1 cellular context compared by ENCODE assay signal in the genomic region with DNA sequence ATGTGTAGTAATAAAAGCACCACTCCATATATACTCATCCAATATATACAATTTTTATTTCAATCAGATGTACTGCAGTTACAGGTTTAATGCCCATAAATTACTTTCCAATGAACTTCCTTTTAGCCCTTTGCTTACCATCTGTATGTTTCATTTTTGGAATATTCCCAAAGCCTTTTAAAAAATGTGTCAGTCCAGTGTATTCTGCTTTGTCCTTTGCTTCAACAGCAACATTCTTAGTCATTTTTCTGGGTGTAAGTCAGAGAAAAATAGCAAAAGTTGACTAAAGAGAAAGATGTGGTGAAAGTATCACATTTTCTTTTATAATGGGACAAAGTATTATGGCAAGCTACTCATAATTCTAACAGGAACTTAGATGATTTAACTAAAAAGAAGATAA.
TF ChIP-seq lines count a peak whose summit lies in the region.

No MANE protein-coding gene starts in this region.

TF ChIP-seq in GM23338, 12 proteins besides CTCF, POLR2A, EP300 and RAD21 (continued from another document):
- TF ChIP-seq, protein P1, sequence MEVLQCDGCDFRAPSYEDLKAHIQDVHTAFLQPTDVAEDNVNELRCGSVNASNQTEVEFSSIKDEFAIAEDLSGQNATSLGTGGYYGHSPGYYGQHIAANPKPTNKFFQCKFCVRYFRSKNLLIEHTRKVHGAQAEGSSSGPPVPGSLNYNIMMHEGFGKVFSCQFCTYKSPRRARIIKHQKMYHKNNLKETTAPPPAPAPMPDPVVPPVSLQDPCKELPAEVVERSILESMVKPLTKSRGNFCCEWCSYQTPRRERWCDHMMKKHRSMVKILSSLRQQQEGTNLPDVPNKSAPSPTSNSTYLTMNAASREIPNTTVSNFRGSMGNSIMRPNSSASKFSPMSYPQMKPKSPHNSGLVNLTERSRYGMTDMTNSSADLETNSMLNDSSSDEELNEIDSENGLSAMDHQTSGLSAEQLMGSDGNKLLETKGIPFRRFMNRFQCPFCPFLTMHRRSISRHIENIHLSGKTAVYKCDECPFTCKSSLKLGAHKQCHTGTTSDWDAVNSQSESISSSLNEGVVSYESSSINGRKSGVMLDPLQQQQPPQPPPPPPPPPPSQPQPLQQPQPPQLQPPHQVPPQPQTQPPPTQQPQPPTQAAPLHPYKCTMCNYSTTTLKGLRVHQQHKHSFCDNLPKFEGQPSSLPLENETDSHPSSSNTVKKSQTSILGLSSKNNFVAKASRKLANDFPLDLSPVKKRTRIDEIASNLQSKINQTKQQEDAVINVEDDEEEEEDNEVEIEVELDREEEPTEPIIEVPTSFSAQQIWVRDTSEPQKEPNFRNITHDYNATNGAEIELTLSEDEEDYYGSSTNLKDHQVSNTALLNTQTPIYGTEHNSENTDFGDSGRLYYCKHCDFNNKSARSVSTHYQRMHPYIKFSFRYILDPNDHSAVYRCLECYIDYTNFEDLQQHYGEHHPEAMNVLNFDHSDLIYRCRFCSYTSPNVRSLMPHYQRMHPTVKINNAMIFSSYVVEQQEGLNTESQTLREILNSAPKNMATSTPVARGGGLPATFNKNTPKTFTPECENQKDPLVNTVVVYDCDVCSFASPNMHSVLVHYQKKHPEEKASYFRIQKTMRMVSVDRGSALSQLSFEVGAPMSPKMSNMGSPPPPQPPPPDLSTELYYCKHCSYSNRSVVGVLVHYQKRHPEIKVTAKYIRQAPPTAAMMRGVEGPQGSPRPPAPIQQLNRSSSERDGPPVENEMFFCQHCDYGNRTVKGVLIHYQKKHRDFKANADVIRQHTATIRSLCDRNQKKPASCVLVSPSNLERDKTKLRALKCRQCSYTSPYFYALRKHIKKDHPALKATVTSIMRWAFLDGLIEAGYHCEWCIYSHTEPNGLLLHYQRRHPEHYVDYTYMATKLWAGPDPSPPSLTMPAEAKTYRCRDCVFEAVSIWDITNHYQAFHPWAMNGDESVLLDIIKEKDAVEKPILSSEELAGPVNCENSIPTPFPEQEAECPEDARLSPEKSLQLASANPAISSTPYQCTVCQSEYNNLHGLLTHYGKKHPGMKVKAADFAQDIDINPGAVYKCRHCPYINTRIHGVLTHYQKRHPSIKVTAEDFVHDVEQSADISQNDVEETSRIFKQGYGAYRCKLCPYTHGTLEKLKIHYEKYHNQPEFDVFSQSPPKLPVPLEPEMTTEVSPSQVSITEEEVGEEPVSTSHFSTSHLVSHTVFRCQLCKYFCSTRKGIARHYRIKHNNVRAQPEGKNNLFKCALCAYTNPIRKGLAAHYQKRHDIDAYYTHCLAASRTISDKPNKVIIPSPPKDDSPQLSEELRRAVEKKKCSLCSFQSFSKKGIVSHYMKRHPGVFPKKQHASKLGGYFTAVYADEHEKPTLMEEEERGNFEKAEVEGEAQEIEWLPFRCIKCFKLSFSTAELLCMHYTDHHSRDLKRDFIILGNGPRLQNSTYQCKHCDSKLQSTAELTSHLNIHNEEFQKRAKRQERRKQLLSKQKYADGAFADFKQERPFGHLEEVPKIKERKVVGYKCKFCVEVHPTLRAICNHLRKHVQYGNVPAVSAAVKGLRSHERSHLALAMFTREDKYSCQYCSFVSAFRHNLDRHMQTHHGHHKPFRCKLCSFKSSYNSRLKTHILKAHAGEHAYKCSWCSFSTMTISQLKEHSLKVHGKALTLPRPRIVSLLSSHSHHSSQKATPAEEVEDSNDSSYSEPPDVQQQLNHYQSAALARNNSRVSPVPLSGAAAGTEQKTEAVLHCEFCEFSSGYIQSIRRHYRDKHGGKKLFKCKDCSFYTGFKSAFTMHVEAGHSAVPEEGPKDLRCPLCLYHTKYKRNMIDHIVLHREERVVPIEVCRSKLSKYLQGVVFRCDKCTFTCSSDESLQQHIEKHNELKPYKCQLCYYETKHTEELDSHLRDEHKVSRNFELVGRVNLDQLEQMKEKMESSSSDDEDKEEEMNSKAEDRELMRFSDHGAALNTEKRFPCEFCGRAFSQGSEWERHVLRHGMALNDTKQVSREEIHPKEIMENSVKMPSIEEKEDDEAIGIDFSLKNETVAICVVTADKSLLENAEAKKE (CRISPR knock-in tag; IDR thresholded peaks at IDR 0.05) = no peak
- TF ChIP-seq ZNF114 (CRISPR knock-in tag; IDR thresholded peaks at IDR 0.05) (no peak), POLR2AphosphoS5 (IDR thresholded peaks at IDR 0.05; ENCODE audit: low read depth) (no peak)
- TF ChIP-seq, protein P2, sequence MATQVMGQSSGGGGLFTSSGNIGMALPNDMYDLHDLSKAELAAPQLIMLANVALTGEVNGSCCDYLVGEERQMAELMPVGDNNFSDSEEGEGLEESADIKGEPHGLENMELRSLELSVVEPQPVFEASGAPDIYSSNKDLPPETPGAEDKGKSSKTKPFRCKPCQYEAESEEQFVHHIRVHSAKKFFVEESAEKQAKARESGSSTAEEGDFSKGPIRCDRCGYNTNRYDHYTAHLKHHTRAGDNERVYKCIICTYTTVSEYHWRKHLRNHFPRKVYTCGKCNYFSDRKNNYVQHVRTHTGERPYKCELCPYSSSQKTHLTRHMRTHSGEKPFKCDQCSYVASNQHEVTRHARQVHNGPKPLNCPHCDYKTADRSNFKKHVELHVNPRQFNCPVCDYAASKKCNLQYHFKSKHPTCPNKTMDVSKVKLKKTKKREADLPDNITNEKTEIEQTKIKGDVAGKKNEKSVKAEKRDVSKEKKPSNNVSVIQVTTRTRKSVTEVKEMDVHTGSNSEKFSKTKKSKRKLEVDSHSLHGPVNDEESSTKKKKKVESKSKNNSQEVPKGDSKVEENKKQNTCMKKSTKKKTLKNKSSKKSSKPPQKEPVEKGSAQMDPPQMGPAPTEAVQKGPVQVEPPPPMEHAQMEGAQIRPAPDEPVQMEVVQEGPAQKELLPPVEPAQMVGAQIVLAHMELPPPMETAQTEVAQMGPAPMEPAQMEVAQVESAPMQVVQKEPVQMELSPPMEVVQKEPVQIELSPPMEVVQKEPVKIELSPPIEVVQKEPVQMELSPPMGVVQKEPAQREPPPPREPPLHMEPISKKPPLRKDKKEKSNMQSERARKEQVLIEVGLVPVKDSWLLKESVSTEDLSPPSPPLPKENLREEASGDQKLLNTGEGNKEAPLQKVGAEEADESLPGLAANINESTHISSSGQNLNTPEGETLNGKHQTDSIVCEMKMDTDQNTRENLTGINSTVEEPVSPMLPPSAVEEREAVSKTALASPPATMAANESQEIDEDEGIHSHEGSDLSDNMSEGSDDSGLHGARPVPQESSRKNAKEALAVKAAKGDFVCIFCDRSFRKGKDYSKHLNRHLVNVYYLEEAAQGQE (IDR thresholded peaks at IDR 0.05; ENCODE audit: unreplicated experiment) = no peak
TF ChIP-seq in GM23338: peak in this region for 0.
